Comparison of ENCODE assay signal across 16 cellular contexts in the genomic region with DNA sequence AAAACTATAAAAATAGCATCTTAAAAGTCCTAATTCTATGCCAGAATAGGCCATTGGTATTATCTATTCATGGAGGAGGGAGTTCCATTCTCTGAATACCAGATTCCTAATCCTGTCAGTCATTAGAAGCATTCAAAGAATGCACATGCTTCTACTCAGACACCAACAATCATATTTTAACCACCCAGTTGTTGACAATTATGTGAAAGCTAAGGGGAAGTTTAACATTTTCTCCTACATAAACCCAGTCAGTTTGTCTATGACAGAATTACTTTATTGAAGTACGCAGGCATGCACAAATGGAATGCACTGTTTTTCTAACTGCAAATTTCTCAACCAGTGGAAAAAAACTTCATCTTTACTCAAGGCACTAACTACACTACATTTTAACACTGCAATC.
DNase-seq lines count a peak whose midpoint lies in the region; ATAC-seq and TF ChIP-seq lines count a peak whose summit lies in the region.
"Had no signal": no experiment of that assay in that cellular context is flagged by ENCODE, and none has a peak within 500 bp of the region (broad histone marks: within the 10 kb centered on the region; RNA-seq: fewer than 3 reads in every experiment).

No MANE protein-coding gene starts in this region.

- CTCF ChIA-PET in activated naive CD4-positive, alpha-beta T cell treated with anti-CD3 and anti-CD28 coated beads, Interleukin-2, amount 10 ng/mL, durations not matched to agents 7 days and 5 days (lab: Charles Lee) = no interaction called here

- no peak for TF ChIP-seq CTCF in astrocyte of the spinal cord (IDR thresholded peaks at IDR 0.05; ENCODE audit: low read depth, low read length)
- no peak for TF ChIP-seq CTCF in gastroesophageal sphincter (IDR thresholded peaks at IDR 0.05)

- no peak for TF ChIP-seq POLR2A in gastroesophageal sphincter (IDR thresholded peaks at IDR 0.05)

- ATAC-seq in gastroesophageal sphincter = no peak
- ATAC-seq: heart right ventricle had no signal

- no peak overlapping the region for H3K27ac Mint-ChIP-seq in activated naive CD4-positive, alpha-beta T cell treated with anti-CD3 and anti-CD28 coated beads, Interleukin-2, amount 10 ng/mL, durations not matched to agents 7 days and 5 days
- H3K27ac Mint-ChIP-seq: activated naive CD8-positive, alpha-beta T cell treated with anti-CD3 and anti-CD28 coated beads, Interleukin-2, amount 10 ng/mL, durations not matched to agents 7 days and 5 days had no signal

- TF ChIP-seq EP300 in gastroesophageal sphincter (IDR thresholded peaks at IDR 0.05) = no peak

- no peaks in the 10 kb centered on the region for H3K9me3 ChIP-seq in gastroesophageal sphincter
- H3K9me3 ChIP-seq: heart right ventricle, left ventricle myocardium inferior had no signal

- H3K27me3 ChIP-seq in gastroesophageal sphincter = no peaks in the 10 kb centered on the region
- H3K27me3 ChIP-seq: heart right ventricle had no signal

- peaks cover 0 to 8% (median 0%) of the 10 kb centered on the region in 3 donors for H3K4me1 ChIP-seq in gastroesophageal sphincter

- no peaks in the 10 kb centered on the region for H3K27me3 Mint-ChIP-seq in activated naive CD4-positive, alpha-beta T cell treated with anti-CD3 and anti-CD28 coated beads, Interleukin-2, amount 10 ng/mL, durations not matched to agents 7 days and 5 days

- H3K4me3 Mint-ChIP-seq in activated naive CD4-positive, alpha-beta T cell treated with anti-CD3 and anti-CD28 coated beads, Interleukin-2, amount 10 ng/mL, durations not matched to agents 7 days and 5 days = no peak overlapping the region
- H3K4me3 Mint-ChIP-seq: activated naive CD8-positive, alpha-beta T cell treated with anti-CD3 and anti-CD28 coated beads, Interleukin-2, amount 10 ng/mL, durations not matched to agents 7 days and 5 days had no signal

- no peak overlapping the region for H3K27ac ChIP-seq in gastroesophageal sphincter
- H3K27ac ChIP-seq: left ventricle myocardium inferior had no signal

- peaks cover 2% of the 10 kb centered on the region for H3K36me3 Mint-ChIP-seq in activated naive CD4-positive, alpha-beta T cell treated with anti-CD3 and anti-CD28 coated beads, Interleukin-2, amount 10 ng/mL, durations not matched to agents 7 days and 5 days
- H3K36me3 Mint-ChIP-seq: activated naive CD8-positive, alpha-beta T cell treated with anti-CD3 and anti-CD28 coated beads, Interleukin-2, amount 10 ng/mL, durations not matched to agents 7 days and 5 days had no signal

- H3K36me3 ChIP-seq in gastroesophageal sphincter = peaks cover 0 to 64% of the 10 kb centered on the region in 2 donors

- 63 to 64% methylated on average over 1 of the region's 1 CpG for WGBS in gastroesophageal sphincter (ENCODE audit: low coverage in 1 of 2), 2 donors

- H3K4me3 ChIP-seq in astrocyte of the spinal cord (ENCODE audit: low read depth, low read length) = no peak overlapping the region
- H3K4me3 ChIP-seq in gastroesophageal sphincter = no peak overlapping the region
- H3K4me3 ChIP-seq: heart right ventricle, left ventricle myocardium inferior had no signal

- peaks cover 9% of the 10 kb centered on the region for H3K4me1 Mint-ChIP-seq in activated naive CD4-positive, alpha-beta T cell treated with anti-CD3 and anti-CD28 coated beads, Interleukin-2, amount 10 ng/mL, durations not matched to agents 7 days and 5 days

- DNase-seq in 8988T = peak; percentile 21
- peak; percentile 95 for DNase-seq in GM04503 (ENCODE audit: low read depth)
- DNase-seq in astrocyte of the spinal cord (ENCODE audit: low read depth, low spot score) = peak; percentile 76
- DNase-seq in kidney tubule cell (ENCODE audit: low spot score) = peak; percentile 63
- no peak for DNase-seq in SHP77 (lab: John Stamatoyannopoulos, UW)
- no peak for DNase-seq in activated naive CD4-positive, alpha-beta T cell treated with anti-CD3 and anti-CD28 coated beads, Interleukin-2, amount 10 ng/mL, durations not matched to agents 7 days and 5 days
- DNase-seq in NCI-H2107 treated with DMSO at 0.1 percent for 48 hours (lab: John Stamatoyannopoulos, UW; ENCODE audit: unreplicated experiment) = no peak
- DNase-seq: activated naive CD8-positive, alpha-beta T cell treated with anti-CD3 and anti-CD28 coated beads, Interleukin-2, amount 10 ng/mL, durations not matched to agents 7 days and 5 days; AML-193; DMS79 treated with DMSO at 0.1 percent for 48 hours; effector CD4-positive, alpha-beta T cell; heart right ventricle; left ventricle myocardium inferior; MV-4-11; occipital lobe had no signal

- peaks cover 14% of the 10 kb centered on the region for H3K9me3 Mint-ChIP-seq in activated naive CD4-positive, alpha-beta T cell treated with anti-CD3 and anti-CD28 coated beads, Interleukin-2, amount 10 ng/mL, durations not matched to agents 7 days and 5 days

- in situ Hi-C loops in astrocyte of the spinal cord (cut with HindIII; ENCODE audit: low sequenced_read_pairs) = no loop called here

Comparison
In these comparisons a context has a peak if more than half of its experiments do, and no peak if none do; other contexts are left out.
1. DNase-seq: peak in 8988T (single experiment), GM04503 (single experiment), astrocyte of the spinal cord (single experiment) and kidney tubule cell (single experiment); none in SHP77 (0 of 2), activated naive CD4-positive, alpha-beta T cell treated with anti-CD3 and anti-CD28 coated beads, Interleukin-2, amount 10 ng/mL, durations not matched to agents 7 days and 5 days (single experiment) and NCI-H2107 treated with DMSO at 0.1 percent for 48 hours (single experiment).